ENCODE assay signal across 8 cellular contexts in the genomic region with DNA sequence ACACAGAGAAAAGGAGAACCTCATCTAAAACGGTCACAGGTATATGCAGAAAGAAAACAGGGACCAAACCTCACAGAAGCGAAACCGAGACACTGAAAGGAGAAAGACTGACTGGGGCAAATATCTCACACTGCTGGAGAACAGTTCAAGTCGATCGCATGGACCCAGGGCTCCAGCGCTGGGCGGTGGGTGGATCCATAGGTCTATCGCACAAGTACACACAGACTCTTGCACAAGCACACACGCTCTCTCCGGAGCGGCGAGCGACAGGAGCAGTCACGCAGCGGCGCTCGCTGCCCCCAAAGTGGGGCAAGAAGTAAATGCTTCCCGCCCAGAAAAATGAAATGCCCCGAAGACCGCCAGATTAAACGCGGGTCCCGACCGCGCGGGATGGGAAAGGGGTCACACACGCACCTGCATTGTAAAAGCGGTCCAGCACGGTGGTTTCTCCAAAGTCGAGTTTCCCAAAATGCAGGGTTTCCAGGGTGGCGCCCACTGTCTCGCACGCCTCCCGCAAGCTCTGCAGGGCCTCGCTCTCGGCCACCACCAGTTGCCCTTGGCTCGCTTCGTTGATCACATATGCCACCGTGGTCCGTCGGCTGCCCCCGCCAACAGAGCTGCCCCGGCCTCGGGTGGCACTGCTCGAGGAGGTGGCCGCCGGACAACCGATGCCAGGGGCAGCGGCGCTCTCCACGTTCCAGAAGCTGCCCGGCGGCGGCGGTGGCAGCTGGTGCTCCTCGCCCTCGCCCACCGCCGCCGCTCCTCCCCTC. TPM values are rescaled to one million over a fixed set of nuclear protein-coding genes. Genes with fewer than 3 reads are reported as not detected.
A peak's percentile ranks its signal among the peaks of the same experiment; 100 is the strongest.
DNase-seq lines count a peak whose midpoint lies in the region; ATAC-seq and TF ChIP-seq lines count a peak whose summit lies in the region.

No MANE protein-coding gene starts in this region.

- H3K9me3 ChIP-seq in ES-I3 (ENCODE audit: control insufficient read depth, insufficient read depth, low read length) (no peaks in the 10 kb centered on the region), ascending aorta (no peaks in the 10 kb centered on the region), iPS DF 6.9 (ENCODE audit: control insufficient read depth, insufficient read depth, low read length) (no peaks in the 10 kb centered on the region), sigmoid colon (no peaks in the 10 kb centered on the region)

- H3K27ac ChIP-seq in ascending aorta = peak overlapping the region; percentile 93 to 99
- no peak overlapping the region for H3K27ac ChIP-seq in iPS DF 6.9 (ENCODE audit: low read length)
- peak overlapping the region; percentile 74 to 97 (median 82) for H3K27ac ChIP-seq in sigmoid colon

- intact Hi-C loops in ascending aorta (cut with DNase I) (loop anchor here (1.0 to 10.0 kb wide), 9 partner anchors 31 to 507 kb away; a partner anchor contains a TSS), sigmoid colon (cut with DNase I) (loop anchor here (1.0 kb wide), 2 partner anchors 147 to 208 kb away; no protein-coding TSS in a partner anchor)

- peak; percentile 39 for ATAC-seq in GM21717 (IDR thresholded peaks at IDR 0.05; ENCODE audit: unreplicated experiment)

- TF ChIP-seq CTCF in ascending aorta (IDR thresholded peaks at IDR 0.05) (peak in 1 of 3 experiments; percentile 4), sigmoid colon (IDR thresholded peaks at IDR 0.05) (peak in 1 of 4 experiments; percentile 9)

- H3K4me3 ChIP-seq in ascending aorta (peak overlapping the region; percentile 74 to 81), iPS DF 6.9 (ENCODE audit: low read length) (peak overlapping the region; percentile 44; the same call in 1 of the 2 replicates), sigmoid colon (peak overlapping the region; percentile 51 to 69 (median 66))

- no CpG with 5 or more reads among the region's 60 CpGs for WGBS in iPS DF 6.9 (ENCODE audit: insufficient coverage, insufficient read length)
- WGBS in sigmoid colon, 2 donors = 0 to 1% methylated on average over 60 of the region's 60 CpGs

- H3K4me1 ChIP-seq in ES-I3 (ENCODE audit: insufficient read depth, low read length) (no peaks in the 10 kb centered on the region; the same call in 1 of the 2 replicates), ascending aorta (peaks cover 6 to 27% of the 10 kb centered on the region in 2 donors), iPS DF 6.9 (ENCODE audit: control insufficient read depth, insufficient read depth, low read length) (peaks cover 2% of the 10 kb centered on the region; the same call in 1 of the 2 replicates), sigmoid colon (peaks cover 0 to 26% (median 14%) of the 10 kb centered on the region in 4 donors)

- TF ChIP-seq POLR2A in sigmoid colon (IDR thresholded peaks at IDR 0.05) = peak in 1 of 2 donors; percentile 49

- no peaks in the 10 kb centered on the region for H3K36me3 ChIP-seq in ES-I3 (ENCODE audit: insufficient read depth, low read length)
- H3K36me3 ChIP-seq in ascending aorta = no peaks in the 10 kb centered on the region
- H3K36me3 ChIP-seq in iPS DF 6.9 (ENCODE audit: control insufficient read depth, insufficient read depth, low read length) = no peaks in the 10 kb centered on the region
- no peaks in the 10 kb centered on the region for H3K36me3 ChIP-seq in sigmoid colon

- in situ Hi-C loops in KBM-7 (cut with MboI; ENCODE audit: low pct_unique_long_range_greater_than_20kb, low sequenced_read_pairs) = loop anchor here (25.0 kb wide), 1 partner anchor 429 kb away; no protein-coding TSS in a partner anchor

- DNase-seq in KBM-7 (peak; percentile 75), T-helper 1 cell (peak; percentile 22 to 78 (median 38)), ascending aorta (ENCODE audit: low spot score in 2 of 2) (peak; percentile 45 to 91), iPS DF 6.9 (ENCODE audit: low read depth, low spot score) (no peak), sigmoid colon (peak; percentile 88), inferior parietal cortex (ENCODE audit: extremely low spot score) (no peak)

- H3K9ac ChIP-seq in ES-I3 (ENCODE audit: low read depth, low read length) = peak overlapping the region; percentile 84

- TF ChIP-seq EP300 in sigmoid colon (IDR thresholded peaks at IDR 0.05) = no peak

- H3K27me3 ChIP-seq in ascending aorta (no peaks in the 10 kb centered on the region), iPS DF 6.9 (ENCODE audit: control insufficient read depth, insufficient read depth, low read length) (peaks cover 9% of the 10 kb centered on the region), sigmoid colon (no peaks in the 10 kb centered on the region)

RNA-seq across cellular contexts. Expression of a gene that starts 0.8 kb away (rescaled TPM):
- total RNA-seq in ascending aorta = 40.9 TPM
- total RNA-seq in sigmoid colon = 10 to 100 TPM in 2 of 4 donors, 1 to 10 TPM in 2; 8.9 to 17.8 (median 10.3) TPM
- polyA plus RNA-seq in sigmoid colon = 10 to 100 TPM in 1 of 3 donors, 1 to 10 TPM in 2; 7.4 to 11.4 (median 8.6) TPM

RNA-seq across cellular contexts. Expression of a gene that starts 30.9 kb away (rescaled TPM):
- total RNA-seq in ascending aorta = 10.5 TPM
- total RNA-seq in sigmoid colon = 1 to 10 TPM; 2.9 to 7.1 (median 5.5) TPM
- polyA plus RNA-seq in sigmoid colon = 10 to 100 TPM in 2 of 3 donors, 1 to 10 TPM in 1; 6.9 to 15.0 (median 12.9) TPM

Comparison
In these comparisons a context has a peak if more than half of its experiments do, and no peak if none do; other contexts are left out.
1. DNase-seq: peak in KBM-7 (single experiment), T-helper 1 cell (5 of 5), ascending aorta (2 of 2) and sigmoid colon (single experiment); none in iPS DF 6.9 (single experiment) and inferior parietal cortex (single experiment).
2. Peak in every context shown above with its lines, with median percentiles within 50 percentile points of each other: H3K4me3 ChIP-seq.